ENCODE assay signal across 7 cellular contexts in the genomic region with DNA sequence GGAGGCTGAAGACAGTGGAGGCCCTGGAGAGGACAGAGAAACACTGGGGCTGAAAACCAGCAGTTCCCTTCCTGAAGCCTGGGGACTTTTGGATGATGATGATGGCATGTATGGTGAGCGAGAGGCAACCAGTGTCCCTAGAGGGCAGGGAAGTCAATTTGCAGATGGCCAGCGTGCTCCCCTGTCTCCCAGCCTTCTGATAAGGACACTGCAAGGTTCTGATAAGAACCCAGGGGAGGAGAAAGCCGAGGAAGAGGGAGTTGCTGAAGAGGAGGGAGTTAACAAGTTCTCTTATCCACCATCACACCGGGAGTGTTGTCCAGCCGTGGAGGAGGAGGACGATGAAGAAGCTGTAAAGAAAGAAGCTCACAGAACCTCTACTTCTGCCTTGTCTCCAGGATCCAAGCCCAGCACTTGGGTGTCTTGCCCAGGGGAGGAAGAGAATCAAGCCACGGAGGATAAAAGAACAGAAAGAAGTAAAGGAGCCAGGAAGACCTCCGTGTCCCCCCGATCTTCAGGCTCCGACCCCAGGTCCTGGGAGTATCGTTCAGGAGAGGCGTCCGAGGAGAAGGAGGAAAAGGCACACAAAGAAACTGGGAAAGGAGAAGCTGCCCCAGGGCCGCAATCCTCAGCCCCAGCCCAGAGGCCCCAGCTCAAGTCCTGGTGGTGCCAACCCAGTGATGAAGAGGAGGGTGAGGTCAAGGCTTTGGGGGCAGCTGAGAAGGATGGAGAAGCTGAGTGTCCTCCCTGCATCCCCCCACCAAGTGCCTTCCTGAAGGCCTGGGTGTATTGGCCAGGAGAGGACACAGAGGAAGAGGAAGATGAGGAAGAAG. TPM values are rescaled to one million over a fixed set of nuclear protein-coding genes. Genes with fewer than 3 reads are reported as not detected.
DNase-seq lines count a peak whose midpoint lies in the region; ATAC-seq, FAIRE-seq and TF ChIP-seq lines count a peak whose summit lies in the region.
"Had no signal": no experiment of that assay in that cellular context is flagged by ENCODE, and none has a peak within 500 bp of the region (broad histone marks: within the 10 kb centered on the region; RNA-seq: fewer than 3 reads in every experiment).

No MANE protein-coding gene starts in this region.

- FAIRE-seq in endothelial cell of umbilical vein (lab: Jason Lieb, UNC) = no peak
- no peak for FAIRE-seq in H54 (lab: Jason Lieb, UNC)
- FAIRE-seq: A204.1 had no signal

- peaks cover 17 to 20% of the 10 kb centered on the region in 2 experiments for H3K36me3 ChIP-seq in endothelial cell of umbilical vein (ENCODE audit: control insufficient read depth in 2 of 2, extremely low read depth in 1 of 2, insufficient read depth in 2 of 2, low read length in 2 of 2)
- H3K36me3 ChIP-seq in gastrocnemius medialis = peaks cover 0 to 53% of the 10 kb centered on the region in 2 donors

- dilution Hi-C loops in endothelial cell of umbilical vein (cut with MboI; ENCODE audit: extremely low pct_ligation_motif_present, low sequenced_read_pairs) = no loop called here

- H3K27me3 ChIP-seq in endothelial cell of umbilical vein (ENCODE audit: control insufficient read depth in 2 of 2, insufficient read depth in 2 of 2, low read length in 2 of 2) (no peaks in the 10 kb centered on the region), gastrocnemius medialis (no peaks in the 10 kb centered on the region)

- H4K20me1 ChIP-seq in endothelial cell of umbilical vein (replicated peaks; ENCODE audit: control insufficient read depth, extremely low read depth, insufficient read depth, low read length) = no peaks in the 10 kb centered on the region

- H3K9me3 ChIP-seq in endothelial cell of umbilical vein (replicated peaks; ENCODE audit: control insufficient read depth, insufficient read depth, low read length) = no peaks in the 10 kb centered on the region
- no peaks in the 10 kb centered on the region for H3K9me3 ChIP-seq in gastrocnemius medialis

- peak overlapping the region; percentile 94 for H3K4me2 ChIP-seq in endothelial cell of umbilical vein (ENCODE audit: insufficient read depth, low read length)

- H3K4me1 ChIP-seq in endothelial cell of umbilical vein (ENCODE audit: control insufficient read depth, extremely low read depth, insufficient read depth, low read length) = peaks cover 28% of the 10 kb centered on the region
- peaks cover 28 to 33% of the 10 kb centered on the region in 2 donors for H3K4me1 ChIP-seq in gastrocnemius medialis

- intact Hi-C loops in endothelial cell of umbilical vein (cut with micrococcal nuclease) = loop anchor here (1.0 to 2.0 kb wide), 4 partner anchors 27 to 120 kb away; a partner anchor contains a TSS
- intact Hi-C loops in gastrocnemius medialis (cut with DNase I; ENCODE audit: low total_unique reads) = loop anchor here (2.0 to 5.0 kb wide), 4 partner anchors 27 to 239 kb away; a partner anchor contains a TSS

- H3K27ac ChIP-seq in endothelial cell of umbilical vein (ENCODE audit: insufficient read depth, low read depth, low read length) = peak overlapping the region; percentile 100
- peak overlapping the region; percentile 94 to 100 (median 99) for H3K27ac ChIP-seq in gastrocnemius medialis

- TF ChIP-seq POLR2A in endothelial cell of umbilical vein (IDR thresholded peaks at IDR 0.05; ENCODE audit: low read depth, low read length) (no peak), gastrocnemius medialis (IDR thresholded peaks at IDR 0.05) (no peak), H54 (IDR thresholded peaks at IDR 0.05; ENCODE audit: low read depth, low read length) (no peak)

- no peaks in the 10 kb centered on the region for H3K9me1 ChIP-seq in endothelial cell of umbilical vein (replicated peaks; ENCODE audit: control insufficient read depth, extremely low read depth, insufficient read depth, low read length)

- H3K79me2 ChIP-seq in endothelial cell of umbilical vein (ENCODE audit: control insufficient read depth, insufficient read depth, low read length) = peaks cover 40% of the 10 kb centered on the region

- TF ChIP-seq CTCF in endothelial cell of umbilical vein (IDR thresholded peaks at IDR 0.05; ENCODE audit: extremely low read depth in 1 of 2, insufficient read depth in 1 of 2, low read depth in 1 of 2, low read length in 2 of 2) (no peak), gastrocnemius medialis (IDR thresholded peaks at IDR 0.05 in 4 of 5, conservative IDR thresholded peaks at IDR 0.05 in 1 of 5) (no peak)

- CTCF ChIA-PET in endothelial cell of umbilical vein (lab: Charles Lee) = interaction anchor here (1.1 to 6.0 kb wide), 5 partner anchors 26 to 97 kb away, joined by 3 to 45 read pairs (median 12); a partner anchor contains a TSS

- BruUV-seq in endothelial cell of umbilical vein (replicated peaks; lab: Mats Ljungman, UMichigan) = TSS peak; percentile 36

- POLR2A ChIA-PET in endothelial cell of umbilical vein (lab: Charles Lee) = interaction anchor here (1.2 to 2.3 kb wide), 4 partner anchors 31 to 120 kb away, joined by 6 to 8 read pairs (median 6); a partner anchor contains a TSS

- H3K9ac ChIP-seq in endothelial cell of umbilical vein (replicated peaks; ENCODE audit: extremely low read depth, insufficient read depth, low read length) = peak overlapping the region; percentile 100

- no peak overlapping the region for H2AFZ ChIP-seq in endothelial cell of umbilical vein (ENCODE audit: low read depth, low read length)

- H3K4me3 ChIP-seq in endothelial cell of umbilical vein (replicated peaks in 1 of 3; ENCODE audit: insufficient read depth in 1 of 3, low read depth in 1 of 3, low read length in 3 of 3) = peak overlapping the region; percentile 93 to 100 (median 100)
- peak overlapping the region; percentile 85 to 100 (median 93) for H3K4me3 ChIP-seq in gastrocnemius medialis

- ATAC-seq in gastrocnemius medialis (peak; percentile 1 to 12), HG02623 (IDR thresholded peaks at IDR 0.05; ENCODE audit: unreplicated experiment) (no peak)

- peak; percentile 61 for DNase-seq in DMS53 (lab: John Stamatoyannopoulos, UW)
- no peak for DNase-seq in DMS53 treated with DMSO at 0.1 percent for 48 hours (lab: John Stamatoyannopoulos, UW; ENCODE audit: unreplicated experiment)
- DNase-seq in endothelial cell of umbilical vein (ENCODE audit: low read depth, low spot score) = no peak
- DNase-seq in gastrocnemius medialis = no peak
- no peak for DNase-seq in H54 (ENCODE audit: insufficient read length, low spot score)

- in situ Hi-C loops in gastrocnemius medialis (cut with MboI; ENCODE audit: low sequenced_read_pairs in 4 of 4) = loop anchor here in 2 of 4 donors (10.0 to 25.0 kb wide), 2 partner anchors 89 to 91 kb away; a partner anchor contains a TSS

RNA-seq across cellular contexts. Expression of a gene that starts 1.5 kb away (rescaled TPM):
- total RNA-seq in endothelial cell of umbilical vein (67.4 and 73.4 TPM in 2 replicates), gastrocnemius medialis (10 to 100 TPM; 28.7 to 73.9 (median 39.8) TPM)
- polyA plus RNA-seq in endothelial cell of umbilical vein = 34.3 and 42.3 TPM in 2 replicates
- polyA plus RNA-seq in endothelial cell of umbilical vein (2011; cell fraction: cytosol; rRNA removed) = 59.0 and 85.4 TPM in 2 replicates
- 129 and 133 TPM in 2 replicates for polyA plus RNA-seq in endothelial cell of umbilical vein (2011; cell fraction: nucleus; rRNA removed)
- polyA plus RNA-seq in endothelial cell of umbilical vein (2012) = 62.9 and 77.9 TPM in 2 replicates
- 29.3 and 36.4 TPM in 2 replicates for polyA minus RNA-seq in endothelial cell of umbilical vein
- polyA minus RNA-seq in endothelial cell of umbilical vein (2011; cell fraction: cytosol; rRNA and poly(A)+ RNA removed) = 16.9 TPM
- polyA minus RNA-seq in endothelial cell of umbilical vein (2011; cell fraction: nucleus; rRNA and poly(A)+ RNA removed) = 48.8 and 83.7 TPM in 2 replicates

RNA-seq across cellular contexts. Expression of a gene that starts 5.3 kb away (rescaled TPM):
- total RNA-seq in endothelial cell of umbilical vein = 4.9 and 10.1 TPM in 2 replicates
- 3.9 and 4.5 TPM in 2 replicates for polyA plus RNA-seq in endothelial cell of umbilical vein
- polyA plus RNA-seq in endothelial cell of umbilical vein (2011; cell fraction: cytosol; rRNA removed) = 2.2 and 3.6 TPM in 2 replicates
- polyA plus RNA-seq in endothelial cell of umbilical vein (2011; cell fraction: nucleus; rRNA removed) = 5.3 and 6.6 TPM in 2 replicates
- 3.1 and 6.5 TPM in 2 replicates for polyA plus RNA-seq in endothelial cell of umbilical vein (2012)
- 4.5 and 4.6 TPM in 2 replicates for polyA minus RNA-seq in endothelial cell of umbilical vein
- polyA minus RNA-seq in endothelial cell of umbilical vein (2011; cell fraction: cytosol; rRNA and poly(A)+ RNA removed) = not detected
- 2.7 and 2.9 TPM in 2 replicates for polyA minus RNA-seq in endothelial cell of umbilical vein (2011; cell fraction: nucleus; rRNA and poly(A)+ RNA removed)
- total RNA-seq in gastrocnemius medialis = 1 to 10 TPM; 3.4 to 9.7 (median 6.3) TPM

RNA-seq across cellular contexts. Expression of a gene that starts 24.9 kb away (rescaled TPM):
- not detected in 2 replicates for total RNA-seq in endothelial cell of umbilical vein
- polyA plus RNA-seq in endothelial cell of umbilical vein = 0.08 and 0.18 TPM in 2 replicates
- polyA plus RNA-seq in endothelial cell of umbilical vein (2011; cell fraction: cytosol; rRNA removed) = 0.07 and 0.14 TPM in 2 replicates
- polyA plus RNA-seq in endothelial cell of umbilical vein (2011; cell fraction: nucleus; rRNA removed) = 0.10 and 0.18 TPM in 2 replicates
- not detected in 2 replicates for polyA plus RNA-seq in endothelial cell of umbilical vein (2012)
- 0.53 TPM in 1 of 2 replicates, not detected in the other for polyA minus RNA-seq in endothelial cell of umbilical vein
- polyA minus RNA-seq in endothelial cell of umbilical vein (2011; cell fraction: cytosol; rRNA and poly(A)+ RNA removed) = not detected
- polyA minus RNA-seq in endothelial cell of umbilical vein (2011; cell fraction: nucleus; rRNA and poly(A)+ RNA removed) = not detected in 2 replicates
- not detected for total RNA-seq in gastrocnemius medialis

RNA-seq across cellular contexts. Expression of a gene that starts 26.4 kb away (rescaled TPM):
- total RNA-seq in endothelial cell of umbilical vein = 190 and 194 TPM in 2 replicates
- 231 and 237 TPM in 2 replicates for polyA plus RNA-seq in endothelial cell of umbilical vein
- 169 and 211 TPM in 2 replicates for polyA plus RNA-seq in endothelial cell of umbilical vein (2011; cell fraction: cytosol; rRNA removed)
- 141 and 158 TPM in 2 replicates for polyA plus RNA-seq in endothelial cell of umbilical vein (2011; cell fraction: nucleus; rRNA removed)
- 138 and 226 TPM in 2 replicates for polyA plus RNA-seq in endothelial cell of umbilical vein (2012)
- polyA minus RNA-seq in endothelial cell of umbilical vein = 57.5 and 82.7 TPM in 2 replicates
- polyA minus RNA-seq in endothelial cell of umbilical vein (2011; cell fraction: cytosol; rRNA and poly(A)+ RNA removed) = 37.8 TPM
- polyA minus RNA-seq in endothelial cell of umbilical vein (2011; cell fraction: nucleus; rRNA and poly(A)+ RNA removed) = 18.1 and 35.4 TPM in 2 replicates
- total RNA-seq in gastrocnemius medialis = 100 to 1,000 TPM in 3 of 4 donors, 10 to 100 TPM in 1; 83.9 to 162 (median 148) TPM

RNA-seq across cellular contexts. Expression of a gene that starts 37.4 kb away (rescaled TPM):
- 20.9 and 21.5 TPM in 2 replicates for total RNA-seq in endothelial cell of umbilical vein
- polyA plus RNA-seq in endothelial cell of umbilical vein = 44.5 and 46.3 TPM in 2 replicates
- polyA plus RNA-seq in endothelial cell of umbilical vein (2011; cell fraction: cytosol; rRNA removed) = 15.0 and 24.3 TPM in 2 replicates
- 39.2 and 43.9 TPM in 2 replicates for polyA plus RNA-seq in endothelial cell of umbilical vein (2011; cell fraction: nucleus; rRNA removed)
- polyA plus RNA-seq in endothelial cell of umbilical vein (2012) = 17.7 and 28.1 TPM in 2 replicates
- 9.4 and 9.6 TPM in 2 replicates for polyA minus RNA-seq in endothelial cell of umbilical vein
- polyA minus RNA-seq in endothelial cell of umbilical vein (2011; cell fraction: cytosol; rRNA and poly(A)+ RNA removed) = not detected
- polyA minus RNA-seq in endothelial cell of umbilical vein (2011; cell fraction: nucleus; rRNA and poly(A)+ RNA removed) = 8.8 and 18.9 TPM in 2 replicates
- total RNA-seq in gastrocnemius medialis = 1 to 10 TPM in 3 of 4 donors, not detected in 1; 1.2 to 1.9 (median 1.7) TPM
